In genomic region chr7:26369519-26370385, GRCh38 we compare ENCODE assay signal across 8 cellular contexts.
DNase-seq lines count a peak whose midpoint lies in the region; ATAC-seq and TF ChIP-seq lines count a peak whose summit lies in the region.

No MANE protein-coding gene starts in this region.

- H3K27ac ChIP-seq in SK-N-MC (no peak overlapping the region), dorsolateral prefrontal cortex (peak overlapping the region in 3 of 59 donors; percentile 0 to 4 (median 3))

- intact Hi-C loops in dorsolateral prefrontal cortex (cut with DNase I) = loop anchor here (1.0 to 10.0 kb wide), 6 partner anchors 165 to 793 kb away; partner anchors contain the start of genes CBX3 (in 2 of the 2) and HNRNPA2B1 (in 2 of the 2)

- peak overlapping the region; percentile 37 for H3K4me3 Mint-ChIP-seq in mesothelial cell of epicardium

- no peak overlapping the region for H3K9ac ChIP-seq in SK-N-MC (ENCODE audit: insufficient read length)

- H3K27me3 Mint-ChIP-seq in mesothelial cell of epicardium (ENCODE audit: low read depth) = no peaks in the 10 kb centered on the region

- ATAC-seq in GM21528 (IDR thresholded peaks at IDR 0.05; ENCODE audit: low FRiP score, unreplicated experiment) = no peak

- peaks cover 60% of the 10 kb centered on the region for H3K4me1 Mint-ChIP-seq in mesothelial cell of epicardium

- DNase-seq in AG20443 (ENCODE audit: low spot score) (peak; percentile 64), GM10248 (ENCODE audit: extremely low spot score) (peak; percentile 26), NB4 (ENCODE audit: low read depth) (peak; percentile 76), SK-N-MC (ENCODE audit: low read depth, low spot score) (no peak), dorsolateral prefrontal cortex (peak in 1 of 10 donors; percentile 58), mesothelial cell of epicardium (ENCODE audit: low spot score in 2 of 2, unreplicated experiment in 2 of 2) (no peak)
- no peak for DNase-seq in stimulated activated CD8-positive, alpha-beta memory T cell treated with anti-CD3 and anti-CD28 coated beads, Interleukin-4, amount 100 ng/mL, for 48 hours

- POLR2A ChIA-PET in GM10248 (lab: Yijun Ruan, JAX) = interaction anchor here (0.6 kb wide), 1 partner anchor 369 kb away, joined by 8 read pairs; no protein-coding TSS in a partner anchor

- no peaks in the 10 kb centered on the region for H3K36me3 ChIP-seq in SK-N-MC (ENCODE audit: insufficient read depth, low read length)

- TF ChIP-seq POLR2A in NB4 (IDR thresholded peaks at IDR 0.05; ENCODE audit: extremely low read depth, insufficient read length) = no peak

- peak; percentile 70 for TF ChIP-seq CTCF in GM10248 (IDR thresholded peaks at IDR 0.05; ENCODE audit: control extremely low read depth, extremely low read depth, low read depth, missing control alignments)
- peak; percentile 79 for TF ChIP-seq CTCF in NB4 (IDR thresholded peaks at IDR 0.05; ENCODE audit: low read depth, low read length)
- peak; percentile 71 to 96 (median 86) for TF ChIP-seq CTCF in dorsolateral prefrontal cortex (IDR thresholded peaks at IDR 0.05 in 54 of 56, conservative IDR thresholded peaks at IDR 0.05 in 2 of 56; ENCODE audit: low read depth in 1 of 56, partially characterized antibody in 56 of 56)
- TF ChIP-seq CTCF in mesothelial cell of epicardium (IDR thresholded peaks at IDR 0.05; ENCODE audit: unreplicated experiment) = peak; percentile 83

- H3K9me3 Mint-ChIP-seq in mesothelial cell of epicardium = no peaks in the 10 kb centered on the region

- H3K36me3 Mint-ChIP-seq in mesothelial cell of epicardium = peaks cover 3% of the 10 kb centered on the region

- CTCF ChIA-PET in GM10248 (lab: Yijun Ruan, JAX) = interaction anchor here (0.6 to 3.2 kb wide), 77 partner anchors 8 to 792 kb away, joined by 3 to 52 read pairs (median 4); partner anchors contain the start of genes CBX3 and SNX10

- H3K4me3 ChIP-seq in NB4 (ENCODE audit: low read depth, low read length) (no peak overlapping the region), SK-N-MC (peak overlapping the region; percentile 44; the same call in 1 of the 2 replicates), dorsolateral prefrontal cortex (peak overlapping the region in 4 of 59 donors; percentile 10 to 25 (median 13))

- peak overlapping the region; percentile 94 for H3K27ac Mint-ChIP-seq in mesothelial cell of epicardium

- H3K9me3 ChIP-seq in SK-N-MC (ENCODE audit: low read depth, low read length) = no peaks in the 10 kb centered on the region

- H3K27me3 ChIP-seq in dorsolateral prefrontal cortex = peaks cover 0 to 72% (median 27%) of the 10 kb centered on the region in 45 donors

Comparison
In these comparisons a context has a peak if more than half of its experiments do, and no peak if none do; other contexts are left out.
1. DNase-seq: peak in AG20443 (single experiment), GM10248 (single experiment) and NB4 (single experiment); none in SK-N-MC (single experiment), mesothelial cell of epicardium (0 of 2) and stimulated activated CD8-positive, alpha-beta memory T cell treated with anti-CD3 and anti-CD28 coated beads, Interleukin-4, amount 100 ng/mL, for 48 hours (single experiment).
2. Peak in every context shown above with its lines, with median percentiles within 50 percentile points of each other: CTCF ChIP-seq.